ENCODE assay signal across 17 cellular contexts in the genomic region with DNA sequence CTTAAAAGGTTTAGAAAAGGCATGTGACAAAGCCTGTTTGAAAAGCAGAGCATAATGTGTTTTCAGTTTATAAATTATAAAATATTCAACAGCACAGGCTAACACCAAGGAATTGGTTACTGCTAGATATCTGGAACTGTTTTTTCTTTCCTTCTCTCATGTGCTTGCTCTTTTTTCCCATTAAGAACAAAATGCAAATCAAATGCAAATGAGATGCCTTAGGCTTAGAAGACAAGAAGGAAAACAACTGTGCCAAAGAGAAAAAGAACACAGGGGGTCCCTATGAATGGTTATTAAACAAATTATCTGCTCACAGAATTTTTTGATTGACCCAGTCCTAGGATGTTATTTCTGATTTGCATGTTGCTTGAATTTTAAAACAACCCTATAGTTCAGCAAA.
DNase-seq lines count a peak whose midpoint lies in the region; ATAC-seq and TF ChIP-seq lines count a peak whose summit lies in the region.
"Had no signal": no experiment of that assay in that cellular context is flagged by ENCODE, and none has a peak within 500 bp of the region (broad histone marks: within the 10 kb centered on the region; RNA-seq: fewer than 3 reads in every experiment).

No MANE protein-coding gene starts in this region.

- H3K27me3 ChIP-seq in cardiac muscle cell (no peaks in the 10 kb centered on the region), hepatocyte (no peaks in the 10 kb centered on the region)
- H3K27me3 ChIP-seq: BLaER1 had no signal

- intact Hi-C loops in left ventricle myocardium superior (cut with micrococcal nuclease), result no loop called here

- no peak overlapping the region for H3K4me2 ChIP-seq in hepatocyte
- H3K4me2 ChIP-seq: BLaER1 had no signal

- H3K9me2 ChIP-seq in hepatocyte (replicated peaks; ENCODE audit: insufficient read depth), result no peaks in the 10 kb centered on the region

- CTCF ChIA-PET in RWPE1 (lab: Yijun Ruan, JAX), result no interaction called here

- H3K9me3 ChIP-seq in cardiac muscle cell (ENCODE audit: low read depth), result no peaks in the 10 kb centered on the region
- no peaks in the 10 kb centered on the region for H3K9me3 ChIP-seq in hepatocyte (ENCODE audit: low read depth)
- H3K9me3 ChIP-seq: BLaER1 had no signal

- no peaks in the 10 kb centered on the region for H4K20me1 ChIP-seq in hepatocyte (ENCODE audit: insufficient read depth, poor library complexity, severe bottlenecking)
- H4K20me1 ChIP-seq: BLaER1 had no signal

- H3K4me3 ChIP-seq in cardiac muscle cell (no peak overlapping the region), hepatocyte (no peak overlapping the region)
- H3K4me3 ChIP-seq: BLaER1 had no signal

- H2AFZ ChIP-seq in hepatocyte, result no peak overlapping the region

- TF ChIP-seq CTCF in cardiac muscle cell (IDR thresholded peaks at IDR 0.05; ENCODE audit: low read depth, low read length) (no peak), hepatocyte (IDR thresholded peaks at IDR 0.05; ENCODE audit: poor library complexity) (no peak), RWPE1 (conservative IDR thresholded peaks at IDR 0.05; ENCODE audit: low read depth) (no peak)

- H3K79me2 ChIP-seq in hepatocyte, result no peaks in the 10 kb centered on the region

- ATAC-seq in left ventricle myocardium superior (no peak), HG03045 (IDR thresholded peaks at IDR 0.05; ENCODE audit: unreplicated experiment) (no peak)

- peaks cover 17% of the 10 kb centered on the region for H3K4me1 ChIP-seq in cardiac muscle cell (ENCODE audit: low read depth)
- H3K4me1 ChIP-seq in hepatocyte (ENCODE audit: insufficient read depth), result peaks cover 26% of the 10 kb centered on the region
- H3K4me1 ChIP-seq: BLaER1 had no signal

- POLR2A ChIA-PET in RWPE1 (lab: Yijun Ruan, JAX; ENCODE audit: low non-redundant PET), result no interaction called here

- no peak for DNase-seq in cardiac muscle cell (ENCODE audit: low read depth in 1 of 2, low spot score in 1 of 2)
- DNase-seq in left ventricle myocardium superior, result no peak
- peak; percentile 35 for DNase-seq in NCI-H69 (lab: John Stamatoyannopoulos, UW)
- DNase-seq in hepatocyte (ENCODE audit: low spot score), result no peak
- peak; percentile 5 for DNase-seq in pons (ENCODE audit: low spot score)
- DNase-seq in stimulated activated CD4-positive, alpha-beta T cell treated with anti-CD3 and anti-CD28 coated beads, Interleukin-4, amount 100 ng/mL, for 24 hours, result no peak
- no peak for DNase-seq in RWPE1 (ENCODE audit: low spot score)
- DNase-seq: AML-193; CD4-positive, CD25-positive, alpha-beta regulatory T cell; DMS53; GOT3; HCEC 1CT; HFFc6; IMR-90 had no signal

- peak overlapping the region; percentile 73 for H3K27ac ChIP-seq in cardiac muscle cell
- H3K27ac ChIP-seq in hepatocyte, result peak overlapping the region; percentile 32
- no peak overlapping the region for H3K27ac ChIP-seq in RWPE1
- H3K27ac ChIP-seq: 22Rv1, BLaER1 had no signal

- no peaks in the 10 kb centered on the region for H3K36me3 ChIP-seq in cardiac muscle cell
- H3K36me3 ChIP-seq in hepatocyte (replicated peaks; ENCODE audit: insufficient read depth, low read depth), result no peaks in the 10 kb centered on the region
- H3K36me3 ChIP-seq: BLaER1 had no signal

Comparison
In these comparisons a context has a peak if more than half of its experiments do, and no peak if none do; other contexts are left out.
1. DNase-seq: peak in NCI-H69 (single experiment) and pons (single experiment); none in cardiac muscle cell (0 of 2), left ventricle myocardium superior (single experiment), hepatocyte (single experiment), stimulated activated CD4-positive, alpha-beta T cell treated with anti-CD3 and anti-CD28 coated beads, Interleukin-4, amount 100 ng/mL, for 24 hours (single experiment) and RWPE1 (single experiment).